ENCODE assay signal across 10 cellular contexts in genomic region chr14:22483863-22484593, GRCh38.
A peak's percentile ranks its signal among the peaks of the same experiment; 100 is the strongest.
DNase-seq lines count a peak whose midpoint lies in the region; ATAC-seq, FAIRE-seq and TF ChIP-seq lines count a peak whose summit lies in the region.
"Had no signal": no experiment of that assay in that cellular context is flagged by ENCODE, and none has a peak within 500 bp of the region (broad histone marks: within the 10 kb centered on the region; RNA-seq: fewer than 3 reads in every experiment).

No MANE protein-coding gene starts in this region.

- no peak overlapping the region for H3K14ac ChIP-seq in neuronal stem cell (ENCODE audit: low read length)

- H3K27ac ChIP-seq in brain microvascular endothelial cell (no peak overlapping the region), neuronal stem cell (replicated peaks; ENCODE audit: low read length) (no peak overlapping the region)
- H3K27ac ChIP-seq: ovary had no signal

- no peak overlapping the region for H3K4me3 ChIP-seq in brain microvascular endothelial cell (ENCODE audit: low read depth, low read length)
- H3K4me3 ChIP-seq in neuronal stem cell (ENCODE audit: low read length in 2 of 2) = no peak overlapping the region
- H3K4me3 ChIP-seq: ovary had no signal

- in situ Hi-C loops in brain microvascular endothelial cell (cut with HindIII; ENCODE audit: low pct_ligation_motif_present, low sequenced_read_pairs) = no loop called here

- peak; percentile 76 for TF ChIP-seq POLR2A in GM12892 (IDR thresholded peaks at IDR 0.05; ENCODE audit: low read depth, low read length)

- H2BK5ac ChIP-seq in neuronal stem cell (ENCODE audit: low read length) = no peak overlapping the region

- peaks cover 12 to 14% of the 10 kb centered on the region in 2 donors for H3K4me1 ChIP-seq in neuronal stem cell (ENCODE audit: control insufficient read depth in 2 of 2, insufficient read depth in 1 of 2, low read depth in 1 of 2, low read length in 2 of 2)

- H3K4me2 ChIP-seq in neuronal stem cell (ENCODE audit: insufficient read depth, low read length, poor library complexity, severe bottlenecking) = no peak overlapping the region

- no peak overlapping the region for H2AFZ ChIP-seq in neuronal stem cell (ENCODE audit: low read length)

- H3K27me3 ChIP-seq in brain microvascular endothelial cell (replicated peaks) (no peaks in the 10 kb centered on the region), neuronal stem cell (ENCODE audit: control insufficient read depth in 3 of 3, insufficient read depth in 3 of 3, low read depth in 1 of 3, low read length in 3 of 3) (no peaks in the 10 kb centered on the region)
- H3K27me3 ChIP-seq: ovary had no signal

- H3K36me3 ChIP-seq in brain microvascular endothelial cell (replicated peaks) (no peaks in the 10 kb centered on the region), neuronal stem cell (replicated peaks in 1 of 2; ENCODE audit: control insufficient read depth in 2 of 2, insufficient read depth in 2 of 2, low read length in 2 of 2) (no peaks in the 10 kb centered on the region)
- H3K36me3 ChIP-seq: ovary had no signal

- H2BK15ac ChIP-seq in neuronal stem cell (ENCODE audit: low read length) = peak overlapping the region; percentile 27

- no peak for FAIRE-seq in GM12892 (lab: Jason Lieb, UNC)

- DNase-seq in GM12892 (ENCODE audit: insufficient read length) = no peak
- peak; percentile 18 for DNase-seq in MV-4-11 (lab: John Stamatoyannopoulos, UW)
- peak; percentile 57 for DNase-seq in brain microvascular endothelial cell
- DNase-seq in neuronal stem cell (ENCODE audit: low spot score) = no peak
- DNase-seq in posterior vena cava (ENCODE audit: low spot score) = no peak
- DNase-seq in stimulated activated naive CD4-positive, alpha-beta T cell (lab: John Stamatoyannopoulos, UW) = no peak
- DNase-seq: activated effector memory CD4-positive, alpha-beta T cell treated with Interleukin-2 at 50 U/mL for 16 hours; DND-41 had no signal

- H3K23ac ChIP-seq in neuronal stem cell (ENCODE audit: low read depth, low read length, poor library complexity) = no peak overlapping the region

- H3K79me1 ChIP-seq in neuronal stem cell (ENCODE audit: low read depth, low read length) = no peaks in the 10 kb centered on the region

- WGBS in neuronal stem cell (ENCODE audit: extremely low coverage in 2 of 2, insufficient read length in 2 of 2, insufficient replicate concordance in 1 of 2), 2 donors = no CpG with 5 or more reads among the region's 10 CpGs

- no peak overlapping the region for H2BK12ac ChIP-seq in neuronal stem cell (ENCODE audit: low read length)

- H3K4ac ChIP-seq in neuronal stem cell (ENCODE audit: low read length) = no peak overlapping the region

- H4K91ac ChIP-seq in neuronal stem cell (ENCODE audit: low read depth, low read length, poor library complexity) = no peak overlapping the region

- no peak for TF ChIP-seq CTCF in brain microvascular endothelial cell (IDR thresholded peaks at IDR 0.05; ENCODE audit: low read depth, low read length, missing control alignments)

- no peak overlapping the region for H4K8ac ChIP-seq in neuronal stem cell (ENCODE audit: low read depth, low read length)

- H2BK120ac ChIP-seq in neuronal stem cell (ENCODE audit: low read depth, low read length) = no peak overlapping the region

- H3K9ac ChIP-seq in neuronal stem cell (ENCODE audit: low read depth, low read length, poor library complexity) = no peak overlapping the region

- no peaks in the 10 kb centered on the region for H3K9me3 ChIP-seq in neuronal stem cell (replicated peaks in 1 of 2; ENCODE audit: control insufficient read depth in 2 of 2, insufficient read depth in 1 of 2, low read depth in 1 of 2, low read length in 2 of 2)
- H3K9me3 ChIP-seq: ovary had no signal

- H3K18ac ChIP-seq in neuronal stem cell (ENCODE audit: low read length) = peak overlapping the region; percentile 16

- intact Hi-C loops in posterior vena cava (cut with DNase I) = no loop called here

- no peak overlapping the region for H2AK5ac ChIP-seq in neuronal stem cell (ENCODE audit: low read depth, low read length)

- no peak for ATAC-seq in GM21367 (IDR thresholded peaks at IDR 0.05; ENCODE audit: unreplicated experiment)

Comparison
In these comparisons a context has a peak if more than half of its experiments do, and no peak if none do; other contexts are left out.
1. DNase-seq: peak in MV-4-11 (single experiment) and brain microvascular endothelial cell (single experiment); none in GM12892 (single experiment), neuronal stem cell (single experiment), posterior vena cava (single experiment) and stimulated activated naive CD4-positive, alpha-beta T cell (0 of 6).